1 cellular context compared by ENCODE assay signal in genomic region chr19:43934985-43935708, GRCh38.
TF ChIP-seq lines count a peak whose summit lies in the region.

Gene ZNF45, minus strand, starts transcription at chr19:43935282. Its CDS starts 13,097 bp downstream, at chr19:43922185.

TF ChIP-seq in K562, 482 proteins besides CTCF, POLR2A, EP300 and RAD21 (continued from another document and continues in another):
- TF ChIP-seq CUX1 (CRISPR knock-in tag; IDR thresholded peaks at IDR 0.05): no peak
- TF ChIP-seq GTF3C2 (IDR thresholded peaks at IDR 0.05; ENCODE audit: borderline replicate concordance, extremely low read depth, insufficient read length): no peak
- no peak for TF ChIP-seq ZNF277 (CRISPR knock-in tag; IDR thresholded peaks at IDR 0.05; ENCODE audit: borderline replicate concordance)
- TF ChIP-seq RREB1 (CRISPR knock-in tag; IDR thresholded peaks at IDR 0.05): no peak
- TF ChIP-seq NCOA6 (IDR thresholded peaks at IDR 0.05): no peak
- no peak for TF ChIP-seq MEF2A (IDR thresholded peaks at IDR 0.05; ENCODE audit: control insufficient read depth, low read depth, low read length)
- TF ChIP-seq ZNF143 (CRISPR knock-in tag; IDR thresholded peaks at IDR 0.05): peak; percentile 93
- TF ChIP-seq STAT6 (CRISPR knock-in tag; IDR thresholded peaks at IDR 0.05): no peak
- no peak for TF ChIP-seq TCF15 (CRISPR knock-in tag; IDR thresholded peaks at IDR 0.05)
- no peak; a peak in 1 of 4 replicates for TF ChIP-seq TEAD1 (CRISPR knock-in tag; IDR thresholded peaks at IDR 0.05)
- TF ChIP-seq CBFB (CRISPR knock-in tag; IDR thresholded peaks at IDR 0.05): no peak
- TF ChIP-seq POLR2H (tag; IDR thresholded peaks at IDR 0.05; ENCODE audit: low read depth): peak; percentile 61; the same call in 1 of the 2 replicates
- no peak for TF ChIP-seq TOE1 (IDR thresholded peaks at IDR 0.05; ENCODE audit: borderline replicate concordance)
- no peak for TF ChIP-seq TOE1 (CRISPR knock-in tag; IDR thresholded peaks at IDR 0.05; ENCODE audit: borderline replicate concordance, low read depth)
- no peak for TF ChIP-seq PRMT5 (CRISPR knock-in tag; IDR thresholded peaks at IDR 0.05)
- no peak for TF ChIP-seq DMBX1 (CRISPR knock-in tag; IDR thresholded peaks at IDR 0.05; ENCODE audit: borderline replicate concordance)
- TF ChIP-seq FOXP1 (CRISPR knock-in tag; IDR thresholded peaks at IDR 0.05): no peak
- no peak for TF ChIP-seq OTX1 (CRISPR knock-in tag; IDR thresholded peaks at IDR 0.05)
- TF ChIP-seq SPI1 (IDR thresholded peaks at IDR 0.05; ENCODE audit: borderline replicate concordance, low read depth, low read length): peak; percentile 93
- TF ChIP-seq ZNF12 (CRISPR knock-in tag; IDR thresholded peaks at IDR 0.05): no peak
- TF ChIP-seq ZEB2 (IDR thresholded peaks at IDR 0.05): no peak
- no peak for TF ChIP-seq FOXJ3 (CRISPR knock-in tag; IDR thresholded peaks at IDR 0.05)
- TF ChIP-seq ARHGAP35 (IDR thresholded peaks at IDR 0.05; ENCODE audit: partially characterized antibody): no peak
- TF ChIP-seq CHAMP1 (IDR thresholded peaks at IDR 0.05): no peak
- TF ChIP-seq ZKSCAN3 (CRISPR knock-in tag; IDR thresholded peaks at IDR 0.05): no peak
- no peak for TF ChIP-seq ZNF280B (CRISPR knock-in tag; IDR thresholded peaks at IDR 0.05)
- TF ChIP-seq TRIM24 (IDR thresholded peaks at IDR 0.05): no peak
- no peak for TF ChIP-seq CTCFL (IDR thresholded peaks at IDR 0.05; ENCODE audit: borderline replicate concordance, insufficient read depth, low read depth, low read length, poor library complexity, severe bottlenecking)
- no peak for TF ChIP-seq TRIM28 (IDR thresholded peaks at IDR 0.05)
- no peak for TF ChIP-seq CSDE1 (IDR thresholded peaks at IDR 0.05)
- TF ChIP-seq SRSF7 (optimal IDR thresholded peaks at IDR 0.05; ENCODE audit: low read depth, low read length): no peak
- no peak for TF ChIP-seq HMG20A (CRISPR knock-in tag; conservative IDR thresholded peaks at IDR 0.05)
- no peak for TF ChIP-seq ZNF253 (CRISPR knock-in tag; conservative IDR thresholded peaks at IDR 0.05)
